In the genomic region with DNA sequence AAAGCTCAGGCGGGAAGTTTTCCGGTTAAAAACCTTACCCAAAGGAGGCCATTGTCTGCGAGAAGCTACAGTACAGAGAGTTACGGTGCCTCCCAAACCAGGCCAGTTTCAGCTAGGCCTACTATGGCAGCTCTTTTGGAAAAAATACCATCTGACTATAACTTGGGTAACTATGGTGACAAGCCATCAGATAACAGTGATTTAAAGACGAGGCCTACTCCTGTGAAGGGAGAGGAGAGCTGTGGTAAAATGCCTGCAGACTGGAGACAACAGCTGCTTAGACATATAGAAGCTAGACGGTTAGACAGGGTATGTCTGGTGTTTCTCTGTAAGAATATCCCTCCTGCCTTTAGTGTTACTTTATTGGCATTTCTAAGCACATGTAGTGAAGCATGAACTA, we compare ENCODE assay signal across 29 cellular contexts.
"Had no signal": no experiment of that assay in that cellular context is flagged by ENCODE, and none has a peak within 500 bp of the region (broad histone marks: within the 10 kb centered on the region; RNA-seq: fewer than 3 reads in every experiment).

No MANE protein-coding gene starts in this region.

- DNase-seq: activated B cell treated with CpG ODN at 0.5 μM for 24 hours; activated CD4-positive, alpha-beta T cell treated with anti-CD3 and anti-CD28 coated beads for 48 hours; activated CD4-positive, alpha-beta T cell treated with anti-CD3 and anti-CD28 coated beads, Interleukin-2, amount 50 U/mL, for 1 hour; activated CD4-positive, alpha-beta T cell treated with anti-CD3 and anti-CD28 coated beads, Interleukin-2, amount 50 U/mL, for 48 hours; activated CD8-positive, alpha-beta memory T cell treated with anti-CD3 and anti-CD28 coated beads for 24 hours; activated CD8-positive, alpha-beta T cell treated with anti-CD3 and anti-CD28 coated beads for 36 hours; activated effector memory CD4-positive, alpha-beta T cell treated with Interleukin-2 at 50 U/mL for 16 hours; activated gamma-delta T cell treated with Interleukin-2 at 50 U/mL for 16 hours; activated naive CD4-positive, alpha-beta T cell treated with Interleukin-2 at 50 U/mL for 16 hours; activated naive CD8-positive, alpha-beta T cell treated with anti-CD3 and anti-CD28 coated beads for 36 hours; activated naive CD8-positive, alpha-beta T cell treated with anti-CD3 and anti-CD28 coated beads, Interleukin-2, amount 50 U/mL, for 24 hours; activated T-cell treated with anti-CD3 and anti-CD28 coated beads, Interleukin-2, amount 50 U/mL, for 4 hours; adrenal gland; dorsolateral prefrontal cortex; effector memory CD4-positive, alpha-beta T cell; foreskin keratinocyte; gastrocnemius medialis; glutamatergic neuron; heart left ventricle; T-cell; T1000; WERI-Rb-1 had no signal

- H3K27me3 ChIP-seq: adrenal gland, ascending aorta, breast epithelium, cardiac muscle cell, dorsolateral prefrontal cortex, esophagus muscularis mucosa, foreskin keratinocyte, gastrocnemius medialis, heart left ventricle had no signal

- H3K36me3 ChIP-seq: adrenal gland, ascending aorta, breast epithelium, cardiac muscle cell, esophagus muscularis mucosa, gastrocnemius medialis, heart left ventricle, WERI-Rb-1 had no signal

- H3K4me1 ChIP-seq: adrenal gland, ascending aorta, breast epithelium, gastrocnemius medialis had no signal

- ATAC-seq: activated CD4-positive, CD25-positive, alpha-beta regulatory T cell treated with anti-CD3 and anti-CD28 coated beads, Interleukin-2, amount 50 U/mL, for 24 hours; activated CD8-positive, alpha-beta T cell treated with anti-CD3 and anti-CD28 coated beads for 36 hours; activated naive CD8-positive, alpha-beta T cell treated with anti-CD3 and anti-CD28 coated beads, Interleukin-2, amount 50 U/mL, for 24 hours; activated T-cell treated with anti-CD3 and anti-CD28 coated beads, Interleukin-2, amount 50 U/mL, for 4 hours; activated T-helper 17 cell treated with anti-CD3 and anti-CD28 coated beads, Interleukin-2, amount 50 U/mL, for 72 hours; foreskin keratinocyte; gastrocnemius medialis; heart left ventricle; T-cell had no signal

- H3K27ac ChIP-seq: adrenal gland, ascending aorta, breast epithelium, cardiac muscle cell, coronary artery, esophagus muscularis mucosa, foreskin keratinocyte, gastrocnemius medialis, heart left ventricle, WERI-Rb-1 had no signal

- H3K4me3 ChIP-seq: adrenal gland, ascending aorta, breast epithelium, cardiac muscle cell, coronary artery, dorsolateral prefrontal cortex, esophagus muscularis mucosa, gastrocnemius medialis, heart left ventricle had no signal

- H3K9me3 ChIP-seq: adrenal gland, ascending aorta, breast epithelium, esophagus muscularis mucosa, gastrocnemius medialis, heart left ventricle had no signal
